1 cellular context compared by ENCODE assay signal in the genomic region with DNA sequence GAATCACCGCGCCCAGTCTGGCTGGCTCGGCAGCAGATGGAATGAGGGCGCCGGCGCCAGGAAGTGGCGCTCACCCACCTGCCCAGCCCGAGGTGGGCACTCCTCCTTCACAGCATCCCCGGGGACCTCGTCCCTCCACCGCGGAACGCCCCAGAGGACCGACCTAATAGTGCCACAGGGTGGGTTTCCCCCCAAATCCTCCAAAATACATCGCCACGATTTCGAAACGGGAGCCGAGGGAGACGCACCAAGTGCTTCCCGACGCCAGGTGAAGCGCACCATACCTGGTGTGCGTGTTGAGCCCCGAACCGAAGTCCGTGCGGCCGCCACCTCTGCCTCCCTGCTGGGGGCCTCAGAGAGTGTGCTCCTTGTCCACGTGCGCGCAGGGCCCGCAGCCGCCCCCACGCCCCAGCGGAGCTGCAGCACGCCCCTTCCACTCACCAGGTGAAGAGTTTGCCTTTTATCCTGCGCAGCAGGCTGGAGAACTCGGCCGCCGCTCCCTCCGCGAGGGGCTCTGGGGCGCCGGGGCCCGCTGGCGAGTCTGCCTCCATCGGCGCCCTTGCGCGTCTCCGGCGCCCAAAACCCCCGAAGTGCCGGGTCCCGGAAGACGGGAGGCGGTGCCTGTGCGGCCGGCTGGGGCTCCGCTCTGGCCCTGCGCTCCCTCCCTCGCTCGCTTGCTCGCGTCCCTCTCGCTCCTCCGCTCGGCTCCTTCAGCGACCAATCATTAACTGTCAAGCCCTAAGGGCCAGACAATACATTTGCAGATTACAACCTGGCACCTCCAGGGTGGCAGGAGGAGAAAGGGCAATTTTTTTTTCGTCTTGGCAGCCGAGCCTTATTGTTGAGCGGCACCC.
TF ChIP-seq lines count a peak whose summit lies in the region.

Gene SLC35F2, minus strand, starts transcription at position 571 of the 854 bp plus-strand sequence. Its CDS starts 20 bp downstream, at position 551.

TF ChIP-seq in K562, 482 proteins besides CTCF, POLR2A, EP300 and RAD21 (continued from another document and continues in another):
- TF ChIP-seq HNRNPLL (IDR thresholded peaks at IDR 0.05; ENCODE audit: low read depth, low read length, poor library complexity, severe bottlenecking), result peak; percentile 46
- TF ChIP-seq POLR2AphosphoS5 (IDR thresholded peaks at IDR 0.05; ENCODE audit: control insufficient read depth, insufficient read depth, low read depth, low read length), result peak; percentile 46; the same call in 1 of the 2 replicates
- no peak for TF ChIP-seq HLTF (IDR thresholded peaks at IDR 0.05)
- TF ChIP-seq, protein P1, sequence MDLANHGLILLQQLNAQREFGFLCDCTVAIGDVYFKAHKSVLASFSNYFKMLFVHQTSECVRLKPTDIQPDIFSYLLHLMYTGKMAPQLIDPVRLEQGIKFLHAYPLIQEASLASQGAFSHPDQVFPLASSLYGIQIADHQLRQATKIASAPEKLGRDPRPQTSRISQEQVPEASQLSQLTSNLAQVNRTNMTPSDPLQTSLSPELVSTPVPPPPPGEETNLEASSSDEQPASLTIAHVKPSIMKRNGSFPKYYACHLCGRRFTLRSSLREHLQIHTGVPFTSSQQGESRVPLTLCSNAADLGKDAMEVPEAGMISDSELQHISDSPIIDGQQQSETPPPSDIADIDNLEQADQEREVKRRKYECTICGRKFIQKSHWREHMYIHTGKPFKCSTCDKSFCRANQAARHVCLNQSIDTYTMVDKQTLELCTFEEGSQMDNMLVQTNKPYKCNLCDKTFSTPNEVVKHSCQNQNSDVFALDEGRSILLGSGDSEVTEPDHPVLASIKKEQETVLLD (IDR thresholded peaks at IDR 0.05), result peak; percentile 35; the same call in 1 of the 2 replicates
- TF ChIP-seq SAFB (IDR thresholded peaks at IDR 0.05; ENCODE audit: borderline replicate concordance, low read depth, low read length), result peak; percentile 67; the same call in 1 of the 2 replicates
- TF ChIP-seq, protein P2, sequence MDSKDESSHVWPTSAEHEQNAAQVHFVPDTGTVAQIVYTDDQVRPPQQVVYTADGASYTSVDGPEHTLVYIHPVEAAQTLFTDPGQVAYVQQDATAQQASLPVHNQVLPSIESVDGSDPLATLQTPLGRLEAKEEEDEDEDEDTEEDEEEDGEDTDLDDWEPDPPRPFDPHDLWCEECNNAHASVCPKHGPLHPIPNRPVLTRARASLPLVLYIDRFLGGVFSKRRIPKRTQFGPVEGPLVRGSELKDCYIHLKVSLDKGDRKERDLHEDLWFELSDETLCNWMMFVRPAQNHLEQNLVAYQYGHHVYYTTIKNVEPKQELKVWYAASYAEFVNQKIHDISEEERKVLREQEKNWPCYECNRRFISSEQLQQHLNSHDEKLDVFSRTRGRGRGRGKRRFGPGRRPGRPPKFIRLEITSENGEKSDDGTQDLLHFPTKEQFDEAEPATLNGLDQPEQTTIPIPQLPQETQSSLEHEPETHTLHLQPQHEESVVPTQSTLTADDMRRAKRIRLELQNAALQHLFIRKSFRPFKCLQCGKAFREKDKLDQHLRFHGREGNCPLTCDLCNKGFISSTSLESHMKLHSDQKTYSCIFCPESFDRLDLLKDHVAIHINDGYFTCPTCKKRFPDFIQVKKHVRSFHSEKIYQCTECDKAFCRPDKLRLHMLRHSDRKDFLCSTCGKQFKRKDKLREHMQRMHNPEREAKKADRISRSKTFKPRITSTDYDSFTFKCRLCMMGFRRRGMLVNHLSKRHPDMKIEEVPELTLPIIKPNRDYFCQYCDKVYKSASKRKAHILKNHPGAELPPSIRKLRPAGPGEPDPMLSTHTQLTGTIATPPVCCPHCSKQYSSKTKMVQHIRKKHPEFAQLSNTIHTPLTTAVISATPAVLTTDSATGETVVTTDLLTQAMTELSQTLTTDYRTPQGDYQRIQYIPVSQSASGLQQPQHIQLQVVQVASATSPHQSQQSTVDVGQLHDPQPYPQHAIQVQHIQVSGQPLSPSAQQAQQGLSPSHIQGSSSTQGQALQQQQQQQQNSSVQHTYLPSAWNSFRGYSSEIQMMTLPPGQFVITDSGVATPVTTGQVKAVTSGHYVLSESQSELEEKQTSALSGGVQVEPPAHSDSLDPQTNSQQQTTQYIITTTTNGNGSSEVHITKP (IDR thresholded peaks at IDR 0.05; ENCODE audit: partially characterized antibody), result peak; percentile 27
- TF ChIP-seq CTCFL (IDR thresholded peaks at IDR 0.05; ENCODE audit: borderline replicate concordance, insufficient read depth, low read depth, low read length, poor library complexity, severe bottlenecking), result peak; percentile 60
- peak; percentile 60 for TF ChIP-seq POLR2B (IDR thresholded peaks at IDR 0.05; ENCODE audit: low read depth, partially characterized antibody)
- TF ChIP-seq STAT5A (IDR thresholded peaks at IDR 0.05; ENCODE audit: borderline replicate concordance, low read length), result no peak
- no peak for TF ChIP-seq ZNF707 (CRISPR knock-in tag; conservative IDR thresholded peaks at IDR 0.05)
- no peak for TF ChIP-seq IFI16 (CRISPR knock-in tag; IDR thresholded peaks at IDR 0.05)
- no peak for TF ChIP-seq RBM39 (optimal IDR thresholded peaks at IDR 0.05; ENCODE audit: low read depth, low read length)
- TF ChIP-seq MXI1 (IDR thresholded peaks at IDR 0.05; ENCODE audit: low read depth, low read length), result peak; percentile 89
- peak; percentile 72 for TF ChIP-seq TAF1 (IDR thresholded peaks at IDR 0.05; ENCODE audit: control insufficient read depth, extremely low read depth, insufficient read depth, low read length, severe bottlenecking)
- TF ChIP-seq, protein P3, sequence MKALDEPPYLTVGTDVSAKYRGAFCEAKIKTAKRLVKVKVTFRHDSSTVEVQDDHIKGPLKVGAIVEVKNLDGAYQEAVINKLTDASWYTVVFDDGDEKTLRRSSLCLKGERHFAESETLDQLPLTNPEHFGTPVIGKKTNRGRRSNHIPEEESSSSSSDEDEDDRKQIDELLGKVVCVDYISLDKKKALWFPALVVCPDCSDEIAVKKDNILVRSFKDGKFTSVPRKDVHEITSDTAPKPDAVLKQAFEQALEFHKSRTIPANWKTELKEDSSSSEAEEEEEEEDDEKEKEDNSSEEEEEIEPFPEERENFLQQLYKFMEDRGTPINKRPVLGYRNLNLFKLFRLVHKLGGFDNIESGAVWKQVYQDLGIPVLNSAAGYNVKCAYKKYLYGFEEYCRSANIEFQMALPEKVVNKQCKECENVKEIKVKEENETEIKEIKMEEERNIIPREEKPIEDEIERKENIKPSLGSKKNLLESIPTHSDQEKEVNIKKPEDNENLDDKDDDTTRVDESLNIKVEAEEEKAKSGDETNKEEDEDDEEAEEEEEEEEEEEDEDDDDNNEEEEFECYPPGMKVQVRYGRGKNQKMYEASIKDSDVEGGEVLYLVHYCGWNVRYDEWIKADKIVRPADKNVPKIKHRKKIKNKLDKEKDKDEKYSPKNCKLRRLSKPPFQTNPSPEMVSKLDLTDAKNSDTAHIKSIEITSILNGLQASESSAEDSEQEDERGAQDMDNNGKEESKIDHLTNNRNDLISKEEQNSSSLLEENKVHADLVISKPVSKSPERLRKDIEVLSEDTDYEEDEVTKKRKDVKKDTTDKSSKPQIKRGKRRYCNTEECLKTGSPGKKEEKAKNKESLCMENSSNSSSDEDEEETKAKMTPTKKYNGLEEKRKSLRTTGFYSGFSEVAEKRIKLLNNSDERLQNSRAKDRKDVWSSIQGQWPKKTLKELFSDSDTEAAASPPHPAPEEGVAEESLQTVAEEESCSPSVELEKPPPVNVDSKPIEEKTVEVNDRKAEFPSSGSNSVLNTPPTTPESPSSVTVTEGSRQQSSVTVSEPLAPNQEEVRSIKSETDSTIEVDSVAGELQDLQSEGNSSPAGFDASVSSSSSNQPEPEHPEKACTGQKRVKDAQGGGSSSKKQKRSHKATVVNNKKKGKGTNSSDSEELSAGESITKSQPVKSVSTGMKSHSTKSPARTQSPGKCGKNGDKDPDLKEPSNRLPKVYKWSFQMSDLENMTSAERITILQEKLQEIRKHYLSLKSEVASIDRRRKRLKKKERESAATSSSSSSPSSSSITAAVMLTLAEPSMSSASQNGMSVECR (CRISPR knock-in tag; IDR thresholded peaks at IDR 0.05), result peak; percentile 92
- TF ChIP-seq SMAD4 (CRISPR knock-in tag; conservative IDR thresholded peaks at IDR 0.05), result 0 out of 2 replicates have a peak, but pooled peaks have one; percentile 53
- TF ChIP-seq SP1 (CRISPR knock-in tag; IDR thresholded peaks at IDR 0.05), result peak; percentile 60
- TF ChIP-seq, protein P4, sequence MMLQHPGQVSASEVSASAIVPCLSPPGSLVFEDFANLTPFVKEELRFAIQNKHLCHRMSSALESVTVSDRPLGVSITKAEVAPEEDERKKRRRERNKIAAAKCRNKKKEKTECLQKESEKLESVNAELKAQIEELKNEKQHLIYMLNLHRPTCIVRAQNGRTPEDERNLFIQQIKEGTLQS (IDR thresholded peaks at IDR 0.05), result no peak
- TF ChIP-seq, protein P4 (CRISPR knock-in tag; conservative IDR thresholded peaks at IDR 0.05), result 0 out of 2 replicates have a peak, but pooled peaks have one; percentile 15
- no peak for TF ChIP-seq BMI1 (IDR thresholded peaks at IDR 0.05; ENCODE audit: low read length)
- peak; percentile 36; the same call in 1 of the 2 replicates for TF ChIP-seq ETV1 (tag; conservative IDR thresholded peaks at IDR 0.05; ENCODE audit: low read depth)
- TF ChIP-seq PPARD (CRISPR knock-in tag; IDR thresholded peaks at IDR 0.05), result no peak
- peak; percentile 96 for TF ChIP-seq POLR2G (IDR thresholded peaks at IDR 0.05; ENCODE audit: low read depth, low read length)
- no peak for TF ChIP-seq KLF6 (CRISPR knock-in tag; IDR thresholded peaks at IDR 0.05; ENCODE audit: borderline replicate concordance)
- TF ChIP-seq PRMT5 (CRISPR knock-in tag; IDR thresholded peaks at IDR 0.05), result 0 out of 2 replicates have a peak, but pooled peaks have one; percentile 30
- TF ChIP-seq ZNF551 (CRISPR knock-in tag; IDR thresholded peaks at IDR 0.05), result no peak
- TF ChIP-seq PHB (CRISPR knock-in tag; IDR thresholded peaks at IDR 0.05), result no peak
- peak in 1 of 2 experiments; percentile 30; a peak in 1 of 4 replicates for TF ChIP-seq ETV6 (IDR thresholded peaks at IDR 0.05; ENCODE audit: borderline replicate concordance in 1 of 2, low read depth in 2 of 2, low read length in 1 of 2)
- TF ChIP-seq ETV6 (CRISPR knock-in tag; IDR thresholded peaks at IDR 0.05; ENCODE audit: borderline replicate concordance), result no peak
- peak; percentile 88; the same call in 1 of the 2 replicates for TF ChIP-seq KLF13 (tag; IDR thresholded peaks at IDR 0.05; ENCODE audit: borderline replicate concordance, low read depth)
- 0 out of 2 replicates have a peak, but pooled peaks have one; percentile 23 for TF ChIP-seq ZNF232 (CRISPR knock-in tag; IDR thresholded peaks at IDR 0.05)
- TF ChIP-seq KLF16 (IDR thresholded peaks at IDR 0.05), result no peak
- no peak for TF ChIP-seq NEUROD1 (IDR thresholded peaks at IDR 0.05; ENCODE audit: borderline replicate concordance, low read depth, low read length, partially characterized antibody)
- peak; percentile 98 for TF ChIP-seq MYC (IDR thresholded peaks at IDR 0.05; ENCODE audit: low read depth, low read length)
- peak; percentile 96; the same call in 1 of the 2 replicates for TF ChIP-seq MYC (CRISPR knock-in tag; IDR thresholded peaks at IDR 0.05; ENCODE audit: borderline replicate concordance, low read depth)
- no peak for TF ChIP-seq DACH1 (IDR thresholded peaks at IDR 0.05; ENCODE audit: partially characterized antibody)
- peak in 1 of 2 experiments; percentile 40; a peak in 1 of 4 replicates for TF ChIP-seq FOXA3 (CRISPR knock-in tag; conservative IDR thresholded peaks at IDR 0.05 in 1 of 2, IDR thresholded peaks at IDR 0.05 in 1 of 2)
- TF ChIP-seq ZNF77 (CRISPR knock-in tag; IDR thresholded peaks at IDR 0.05), result no peak
- peak in 1 of 2 experiments; percentile 6; a peak in 1 of 4 replicates for TF ChIP-seq SRF (CRISPR knock-in tag; IDR thresholded peaks at IDR 0.05)
- TF ChIP-seq HMBOX1 (IDR thresholded peaks at IDR 0.05), result 0 out of 2 replicates have a peak, but pooled peaks have one; percentile 11
- no peak for TF ChIP-seq CREB1 (IDR thresholded peaks at IDR 0.05)
- peak; percentile 30 for TF ChIP-seq CREB1 (CRISPR knock-in tag; IDR thresholded peaks at IDR 0.05)
- peak; percentile 85 for TF ChIP-seq SUPT5H (IDR thresholded peaks at IDR 0.05)
- peak; percentile 98 to 99 for TF ChIP-seq MNT (conservative IDR thresholded peaks at IDR 0.05)
- peak; percentile 73 to 90; a peak in 2 of 4 replicates for TF ChIP-seq SIN3A (IDR thresholded peaks at IDR 0.05; ENCODE audit: borderline replicate concordance in 2 of 2, control insufficient read depth in 1 of 2, low read depth in 2 of 2, low read length in 2 of 2)
- TF ChIP-seq RCOR1 (IDR thresholded peaks at IDR 0.05; ENCODE audit: borderline replicate concordance in 1 of 2, low read depth in 2 of 2, low read length in 2 of 2), result peak in 1 of 2 experiments; percentile 12; a peak in 2 of 4 replicates
